In the genomic region with DNA sequence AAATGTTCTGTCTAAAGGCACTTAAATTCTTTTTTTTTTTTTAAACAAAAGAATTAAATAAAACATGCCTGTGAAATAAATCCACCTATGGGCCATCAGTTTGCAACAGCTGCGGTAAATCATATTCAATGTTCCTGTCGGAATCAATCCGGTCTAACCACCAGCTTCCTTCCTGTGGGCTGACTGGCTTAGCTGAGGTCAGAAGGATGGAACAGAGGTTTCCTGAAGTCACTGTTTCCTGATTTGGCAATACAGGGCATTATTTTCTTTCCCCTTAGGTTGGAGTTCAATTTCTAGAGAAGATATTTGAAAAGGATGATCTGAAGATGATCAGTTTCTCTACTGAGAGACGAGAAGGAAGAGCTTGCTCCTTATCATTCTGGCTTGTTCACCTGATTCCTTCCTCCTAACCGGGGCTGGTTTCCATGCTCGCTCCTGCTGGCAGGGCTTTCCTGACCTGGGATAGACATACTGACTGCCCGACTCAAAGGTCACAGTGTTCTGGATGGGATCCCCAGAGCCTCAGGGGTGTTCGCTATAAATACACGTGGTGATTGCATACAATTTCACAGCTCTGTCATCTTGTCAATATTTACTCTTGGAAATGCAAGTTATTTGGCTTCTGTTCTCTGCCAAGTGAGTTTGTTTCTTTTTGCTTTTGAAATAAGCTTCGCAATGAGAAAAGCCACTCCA, we compare ENCODE assay signal across 10 cellular contexts. TPM values are rescaled to one million over a fixed set of nuclear protein-coding genes. Genes with fewer than 3 reads are reported as not detected.
DNase-seq lines count a peak whose midpoint lies in the region; ATAC-seq, FAIRE-seq and TF ChIP-seq lines count a peak whose summit lies in the region.
"Had no signal": no experiment of that assay in that cellular context is flagged by ENCODE, and none has a peak within 500 bp of the region (broad histone marks: within the 10 kb centered on the region; RNA-seq: fewer than 3 reads in every experiment).

No MANE protein-coding gene starts in this region.

- CTCF ChIA-PET in CD4-positive, alpha-beta memory T cell (lab: Charles Lee; ENCODE audit: partially characterized antibody), result interaction anchor here (0.5 kb wide), 1 partner anchor 1865 kb away, joined by 3 read pairs; no protein-coding TSS in a partner anchor

- H3K36me3 Mint-ChIP-seq in CD4-positive, alpha-beta memory T cell, result no peaks in the 10 kb centered on the region

- H3K27me3 ChIP-seq in CD4-positive, alpha-beta memory T cell (ENCODE audit: insufficient read depth, low read length), result peaks cover 22% of the 10 kb centered on the region

- TF ChIP-seq CTCF in LNCaP clone FGC (IDR thresholded peaks at IDR 0.05; ENCODE audit: control insufficient read depth, extremely low read depth, insufficient read depth) (no peak), choroid plexus epithelial cell (conservative IDR thresholded peaks at IDR 0.05; ENCODE audit: low read depth, low read length) (no peak), mucosa of descending colon (IDR thresholded peaks at IDR 0.05) (no peak), D721Med (IDR thresholded peaks at IDR 0.05; ENCODE audit: insufficient read depth, missing control alignments) (no peak)

- H3K4me3 Mint-ChIP-seq in CD4-positive, alpha-beta memory T cell, result peak overlapping the region in 7 of 8 donors; percentile 57 to 79 (median 71)

- no peak overlapping the region for H3K4me3 ChIP-seq in CD4-positive, alpha-beta memory T cell (ENCODE audit: low read length in 2 of 2)
- H3K4me3 ChIP-seq in LNCaP clone FGC (ENCODE audit: low read depth, low read length), result peak overlapping the region; percentile 13; the same call in 1 of the 2 replicates
- no peak overlapping the region for H3K4me3 ChIP-seq in choroid plexus epithelial cell (ENCODE audit: low read depth, low read length)
- H3K4me3 ChIP-seq in mucosa of descending colon, result no peak overlapping the region

- POLR2A ChIA-PET in CD4-positive, alpha-beta memory T cell (lab: Charles Lee; ENCODE audit: partially characterized antibody), result no interaction called here

- H3K27ac ChIP-seq in CD4-positive, alpha-beta memory T cell (ENCODE audit: low read depth, low read length), result no peak overlapping the region

- peaks cover 32 to 37% of the 10 kb centered on the region in 2 donors for H3K27me3 Mint-ChIP-seq in CD4-positive, alpha-beta memory T cell

- no peaks in the 10 kb centered on the region for H3K9me3 ChIP-seq in CD4-positive, alpha-beta memory T cell (ENCODE audit: control insufficient read depth in 1 of 2, low read length in 2 of 2)
- H3K9me3 ChIP-seq in mucosa of descending colon, result no peaks in the 10 kb centered on the region

- no peak for FAIRE-seq in D721Med (lab: Jason Lieb, UNC)
- FAIRE-seq: frontal cortex, small intestine had no signal

- H3K36me3 ChIP-seq in CD4-positive, alpha-beta memory T cell (ENCODE audit: insufficient read depth, low read length), result no peaks in the 10 kb centered on the region
- no peaks in the 10 kb centered on the region for H3K36me3 ChIP-seq in mucosa of descending colon (ENCODE audit: low read depth)

- H3K27ac Mint-ChIP-seq in CD4-positive, alpha-beta memory T cell, result no peak overlapping the region

- intact Hi-C loops in CD4-positive, alpha-beta memory T cell (cut with micrococcal nuclease), result no loop called here
- intact Hi-C loops in mucosa of descending colon (cut with DNase I, micrococcal nuclease), result no loop called here

- DNase-seq in CD4-positive, alpha-beta memory T cell, result peak in 4 of 5 donors; percentile 25 to 40 (median 36)
- DNase-seq in LNCaP clone FGC (ENCODE audit: low read depth) (peak; percentile 63), choroid plexus epithelial cell (ENCODE audit: low read depth) (peak; percentile 88), mucosa of descending colon (peak in 2 of 3 donors; percentile 47 to 54), D721Med (ENCODE audit: insufficient read length, low spot score) (no peak), COR-L47 (lab: John Stamatoyannopoulos, UW) (no peak)
- DNase-seq: small intestine had no signal

- ATAC-seq in mucosa of descending colon (peak; percentile 91), GM21526 (IDR thresholded peaks at IDR 0.05; ENCODE audit: low FRiP score, unreplicated experiment) (no peak), GM18861 (IDR thresholded peaks at IDR 0.05; ENCODE audit: unreplicated experiment) (no peak)

- peaks cover 13 to 20% (median 19%) of the 10 kb centered on the region in 4 donors for H3K4me1 Mint-ChIP-seq in CD4-positive, alpha-beta memory T cell

- H3K9me3 Mint-ChIP-seq in CD4-positive, alpha-beta memory T cell, result peaks cover 0 to 5% (median under 1%) of the 10 kb centered on the region in 8 donors

- peaks cover 18% of the 10 kb centered on the region for H3K4me1 ChIP-seq in CD4-positive, alpha-beta memory T cell (ENCODE audit: insufficient read depth, low read length)
- peaks cover 12% of the 10 kb centered on the region for H3K4me1 ChIP-seq in mucosa of descending colon (ENCODE audit: low read depth)

RNA-seq across cellular contexts. Expression of gene PDLIM3, which starts 21.7 kb away (rescaled TPM):
- total RNA-seq in CD4-positive, alpha-beta memory T cell, result not detected
- not detected for polyA plus RNA-seq in CD4-positive, alpha-beta memory T cell
- total RNA-seq in mucosa of descending colon, result 100 to 1,000 TPM in 1 of 3 donors, 10 to 100 TPM in 1, 1 to 10 TPM in 1; 8.9 to 193 (median 16.5) TPM

RNA-seq across cellular contexts. Expression of gene CCDC110, which starts 42.1 kb away (rescaled TPM):
- under 1 TPM; 0.19 to 0.90 TPM for total RNA-seq in CD4-positive, alpha-beta memory T cell
- under 1 TPM in 1 of 2 donors, not detected in 1; 0.24 TPM for polyA plus RNA-seq in CD4-positive, alpha-beta memory T cell
- 1 to 10 TPM in 2 of 3 donors, under 1 TPM in 1; 0.69 to 5.4 (median 1.8) TPM for total RNA-seq in mucosa of descending colon

Comparison
In these comparisons a context has a peak if more than half of its experiments do, and no peak if none do; other contexts are left out.
1. DNase-seq: peak in CD4-positive, alpha-beta memory T cell (4 of 5), LNCaP clone FGC (single experiment), choroid plexus epithelial cell (single experiment) and mucosa of descending colon (2 of 3); none in D721Med (single experiment) and COR-L47 (single experiment).
2. RNA of gene PDLIM3, which starts 21.7 kb away (total RNA-seq): 8.9 to 193 TPM in mucosa of descending colon; not detected in CD4-positive, alpha-beta memory T cell; every median in the first group is over 4 times any median in the second.